9 cellular contexts compared by ENCODE assay signal in the genomic region with DNA sequence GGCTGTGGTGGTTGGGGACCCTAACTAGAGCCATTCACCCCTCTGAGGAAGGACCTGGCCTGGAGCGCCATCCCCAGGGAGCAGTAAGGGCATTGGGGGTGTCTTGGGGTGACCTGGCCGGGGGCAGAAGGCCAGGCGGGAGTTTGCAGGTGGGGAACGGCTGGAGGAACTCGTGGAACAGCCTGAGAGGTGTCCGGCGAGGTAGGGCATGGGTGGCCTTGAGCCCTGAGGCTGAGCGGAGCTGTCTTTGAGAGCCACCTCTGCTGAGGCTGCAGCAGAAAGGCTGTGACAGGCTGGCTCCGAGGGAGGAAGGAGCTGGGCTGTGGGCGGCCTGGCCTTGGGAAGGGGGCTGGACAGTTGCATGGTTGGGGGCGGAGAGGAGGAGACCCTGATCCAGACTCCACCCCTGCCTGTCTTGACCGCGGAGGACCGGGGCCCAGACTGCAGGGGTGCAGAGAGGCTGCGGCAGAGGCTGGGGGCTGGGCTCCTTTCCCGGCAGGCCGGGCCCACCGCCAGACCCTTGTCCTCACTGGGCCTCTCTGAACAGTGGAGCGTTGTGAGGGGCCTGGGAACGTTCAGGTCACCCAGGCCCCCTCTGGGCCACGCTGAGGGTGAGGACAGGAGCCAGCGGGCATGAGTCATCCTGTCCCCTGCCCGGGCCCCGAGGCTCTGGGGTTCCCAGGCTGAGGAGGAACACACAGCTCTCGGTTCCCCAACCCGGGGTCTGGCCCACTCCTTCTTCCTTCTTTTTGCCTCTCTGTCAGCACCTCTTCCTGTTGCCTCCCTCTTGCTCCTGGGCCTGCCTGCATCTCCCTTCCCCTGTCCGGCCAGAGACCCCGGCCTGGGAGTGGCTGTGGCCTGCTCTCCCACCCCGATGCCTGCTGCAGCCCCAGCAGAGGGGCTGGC. TPM values are rescaled to one million over a fixed set of nuclear protein-coding genes. Genes with fewer than 3 reads are reported as not detected.
A peak's percentile ranks its signal among the peaks of the same experiment; 100 is the strongest.
DNase-seq lines count a peak whose midpoint lies in the region; ATAC-seq and TF ChIP-seq lines count a peak whose summit lies in the region.
"Had no signal": no experiment of that assay in that cellular context is flagged by ENCODE, and none has a peak within 500 bp of the region (broad histone marks: within the 10 kb centered on the region; RNA-seq: fewer than 3 reads in every experiment).

No MANE protein-coding gene starts in this region.

- peaks cover 2% of the 10 kb centered on the region for H3K36me3 Mint-ChIP-seq in activated T-cell treated with anti-CD3 and anti-CD28 coated beads, Interleukin-2, amount 50 U/mL, for 24 hours (ENCODE audit: low read depth)
- no peaks in the 10 kb centered on the region for H3K36me3 Mint-ChIP-seq in IgD-negative memory B cell

- H3K9me3 ChIP-seq in right cardiac atrium (ENCODE audit: control insufficient read depth, low read length), result no peaks in the 10 kb centered on the region

- H3K27ac Mint-ChIP-seq in activated T-cell treated with anti-CD3 and anti-CD28 coated beads, Interleukin-2, amount 50 U/mL, for 24 hours, result no peak overlapping the region
- peak overlapping the region; percentile 62 to 81 (median 78) for H3K27ac Mint-ChIP-seq in IgD-negative memory B cell

- intact Hi-C loops in right cardiac atrium (cut with DNase I), result no loop called here

- peaks cover 45% of the 10 kb centered on the region for H3K4me1 Mint-ChIP-seq in activated T-cell treated with anti-CD3 and anti-CD28 coated beads, Interleukin-2, amount 50 U/mL, for 24 hours (ENCODE audit: low read depth)
- H3K4me1 Mint-ChIP-seq in IgD-negative memory B cell, result peaks cover 27 to 40% (median 36%) of the 10 kb centered on the region in 3 donors

- H3K27ac ChIP-seq in adipose tissue (ENCODE audit: low read depth, low read length) (peak overlapping the region; percentile 78), right cardiac atrium (ENCODE audit: low read length) (peak overlapping the region; percentile 81)

- WGBS in adipose tissue, 3 donors, result 18 to 28% (median 19%) methylated on average over 23 to 29 of the region's 29 CpGs
- 15% methylated on average over 29 of the region's 29 CpGs for WGBS in right cardiac atrium

- no peak for TF ChIP-seq CTCF in retinal pigment epithelial cell (conservative IDR thresholded peaks at IDR 0.05; ENCODE audit: low read depth, low read length)

- ATAC-seq in right cardiac atrium (peak; percentile 75 to 85), HG02840 (IDR thresholded peaks at IDR 0.05; ENCODE audit: low FRiP score, unreplicated experiment) (no peak)

- peaks cover 36% of the 10 kb centered on the region for H3K4me1 ChIP-seq in right cardiac atrium (ENCODE audit: control insufficient read depth, insufficient read depth, low read length)

- H3K27me3 Mint-ChIP-seq in activated T-cell treated with anti-CD3 and anti-CD28 coated beads, Interleukin-2, amount 50 U/mL, for 24 hours, result no peaks in the 10 kb centered on the region
- H3K27me3 Mint-ChIP-seq in IgD-negative memory B cell, result peaks cover 2% of the 10 kb centered on the region

- H3K4me3 ChIP-seq in right cardiac atrium (ENCODE audit: low read length), result no peak overlapping the region
- H3K4me3 ChIP-seq in retinal pigment epithelial cell (ENCODE audit: low read length), result no peak overlapping the region

- no peaks in the 10 kb centered on the region for H3K27me3 ChIP-seq in right cardiac atrium (ENCODE audit: control insufficient read depth, insufficient read depth)

- peak; percentile 19 for DNase-seq in activated T-cell treated with anti-CD3 and anti-CD28 coated beads, Interleukin-2, amount 50 U/mL, for 1 hour
- DNase-seq in activated T-cell treated with anti-CD3 and anti-CD28 coated beads, Interleukin-2, amount 50 U/mL, for 24 hours, result no peak
- DNase-seq in right cardiac atrium (peak; percentile 88 to 97 (median 97)), retinal pigment epithelial cell (ENCODE audit: low read depth) (peak; percentile 23), dedifferentiated amniotic fluid mesenchymal stem cell (ENCODE audit: extremely low spot score) (no peak)
- DNase-seq: DND-41 had no signal

- H3K4me3 Mint-ChIP-seq in activated T-cell treated with anti-CD3 and anti-CD28 coated beads, Interleukin-2, amount 50 U/mL, for 24 hours, result no peak overlapping the region
- peak overlapping the region; percentile 73 to 93 (median 89) for H3K4me3 Mint-ChIP-seq in IgD-negative memory B cell

- no peaks in the 10 kb centered on the region for H3K9me3 Mint-ChIP-seq in activated T-cell treated with anti-CD3 and anti-CD28 coated beads, Interleukin-2, amount 50 U/mL, for 24 hours
- H3K9me3 Mint-ChIP-seq in IgD-negative memory B cell, result no peaks in the 10 kb centered on the region

RNA-seq across cellular contexts. Expression of a gene that starts 8.1 kb away (rescaled TPM):
- polyA plus RNA-seq in IgD-negative memory B cell, result 22.7 TPM
- 10 to 100 TPM; 12.0 to 37.1 (median 24.5) TPM for polyA plus RNA-seq in adipose tissue
- 10 to 100 TPM; 20.5 to 28.8 (median 26.3) TPM for total RNA-seq in right cardiac atrium
- 21.7 TPM for polyA plus RNA-seq in right cardiac atrium

RNA-seq across cellular contexts. Expression of a gene that starts 42.7 kb away (rescaled TPM):
- 300 TPM for polyA plus RNA-seq in IgD-negative memory B cell
- 100 to 1,000 TPM in 2 of 3 donors, 10 to 100 TPM in 1; 66.5 to 270 (median 154) TPM for polyA plus RNA-seq in adipose tissue
- 100 to 1,000 TPM; 215 to 256 (median 236) TPM for total RNA-seq in right cardiac atrium
- polyA plus RNA-seq in right cardiac atrium, result 207 TPM

RNA-seq across cellular contexts. Expression of a gene that starts 44.8 kb away (rescaled TPM):
- 54.5 TPM for polyA plus RNA-seq in IgD-negative memory B cell
- 10 to 100 TPM; 18.2 to 52.9 (median 52.5) TPM for polyA plus RNA-seq in adipose tissue
- total RNA-seq in right cardiac atrium, result 10 to 100 TPM; 20.2 to 28.0 (median 24.6) TPM
- polyA plus RNA-seq in right cardiac atrium, result 24.9 TPM

Comparison
In these comparisons a context has a peak if more than half of its experiments do, and no peak if none do; other contexts are left out.
1. DNase-seq: peak in activated T-cell treated with anti-CD3 and anti-CD28 coated beads, Interleukin-2, amount 50 U/mL, for 1 hour (single experiment), right cardiac atrium (3 of 3) and retinal pigment epithelial cell (single experiment); none in activated T-cell treated with anti-CD3 and anti-CD28 coated beads, Interleukin-2, amount 50 U/mL, for 24 hours (single experiment) and dedifferentiated amniotic fluid mesenchymal stem cell (single experiment).